In genomic region chr4:10456270-10457254, GRCh38 we compare ENCODE assay signal across 1 cellular context.
TF ChIP-seq lines count a peak whose summit lies in the region.

No MANE protein-coding gene starts in this region.

TF ChIP-seq in K562, 482 proteins besides CTCF, POLR2A, EP300 and RAD21 (continued from another document and continues in another):
- TF ChIP-seq ZNF263 (CRISPR knock-in tag; IDR thresholded peaks at IDR 0.05; ENCODE audit: borderline replicate concordance) (no peak), KDM2B (CRISPR knock-in tag; IDR thresholded peaks at IDR 0.05) (no peak), MLX (CRISPR knock-in tag; conservative IDR thresholded peaks at IDR 0.05) (no peak), PTTG1 (tag; IDR thresholded peaks at IDR 0.05; ENCODE audit: low read depth) (no peak), ELF1 (tag; IDR thresholded peaks at IDR 0.05) (peak; percentile 51; the same call in 1 of the 2 replicates), BRD9 (IDR thresholded peaks at IDR 0.05; ENCODE audit: low read depth, partially characterized antibody) (no peak), ZZZ3 (IDR thresholded peaks at IDR 0.05) (0 out of 2 replicates have a peak, but pooled peaks have one; percentile 52), NCOA6 (IDR thresholded peaks at IDR 0.05) (no peak), WHSC1 (IDR thresholded peaks at IDR 0.05; ENCODE audit: low read length) (no peak), CBX3 (IDR thresholded peaks at IDR 0.05; ENCODE audit: borderline replicate concordance in 1 of 2, low read length in 2 of 2) (no peak; a peak in 1 of 3 replicates), ZNF253 (CRISPR knock-in tag; conservative IDR thresholded peaks at IDR 0.05) (no peak), ZNF24 (IDR thresholded peaks at IDR 0.05) (no peak), ZNF133 (CRISPR knock-in tag; IDR thresholded peaks at IDR 0.05) (no peak), CAMTA2 (CRISPR knock-in tag; conservative IDR thresholded peaks at IDR 0.05) (no peak), ZBTB26 (CRISPR knock-in tag; IDR thresholded peaks at IDR 0.05) (no peak), NCOR1 (IDR thresholded peaks at IDR 0.05) (no peak), ZNF444 (CRISPR knock-in tag; IDR thresholded peaks at IDR 0.05) (no peak), SMC3 (conservative IDR thresholded peaks at IDR 0.05; ENCODE audit: insufficient read depth, low read depth, low read length) (no peak), CTCFL (IDR thresholded peaks at IDR 0.05; ENCODE audit: borderline replicate concordance, insufficient read depth, low read depth, low read length, poor library complexity, severe bottlenecking) (no peak), CHCHD3 (CRISPR knock-in tag; IDR thresholded peaks at IDR 0.05) (no peak), MYNN (IDR thresholded peaks at IDR 0.05) (no peak), MYNN (CRISPR knock-in tag; IDR thresholded peaks at IDR 0.05) (no peak), KLF6 (CRISPR knock-in tag; IDR thresholded peaks at IDR 0.05; ENCODE audit: borderline replicate concordance) (no peak), KAT2B (IDR thresholded peaks at IDR 0.05; ENCODE audit: low read depth, low read length) (no peak), MYC (IDR thresholded peaks at IDR 0.05; ENCODE audit: low read depth, low read length) (no peak), MYC (CRISPR knock-in tag; IDR thresholded peaks at IDR 0.05; ENCODE audit: borderline replicate concordance, low read depth) (no peak), ETV6 (IDR thresholded peaks at IDR 0.05; ENCODE audit: borderline replicate concordance in 1 of 2, low read depth in 2 of 2, low read length in 1 of 2) (no peak), ETV6 (CRISPR knock-in tag; IDR thresholded peaks at IDR 0.05; ENCODE audit: borderline replicate concordance) (no peak), POU5F1 (IDR thresholded peaks at IDR 0.05; ENCODE audit: borderline replicate concordance, low read depth, low read length, partially characterized antibody) (no peak), CHD1 (IDR thresholded peaks at IDR 0.05; ENCODE audit: low read length) (no peak), NUFIP1 (IDR thresholded peaks at IDR 0.05; ENCODE audit: partially characterized antibody) (no peak), ATF6 (CRISPR knock-in tag; IDR thresholded peaks at IDR 0.05) (no peak), ERF (CRISPR knock-in tag; IDR thresholded peaks at IDR 0.05) (no peak), PHB (CRISPR knock-in tag; IDR thresholded peaks at IDR 0.05) (no peak), KAT7 (CRISPR knock-in tag; IDR thresholded peaks at IDR 0.05; ENCODE audit: borderline replicate concordance) (no peak; the same call in 1 of the 2 replicates), YBX1 (IDR thresholded peaks at IDR 0.05) (no peak), RFX7 (CRISPR knock-in tag; IDR thresholded peaks at IDR 0.05) (no peak), ZNF239 (CRISPR knock-in tag; IDR thresholded peaks at IDR 0.05) (no peak), ZNF76 (CRISPR knock-in tag; IDR thresholded peaks at IDR 0.05; ENCODE audit: borderline replicate concordance) (no peak), CBFB (CRISPR knock-in tag; IDR thresholded peaks at IDR 0.05) (no peak), MIER1 (IDR thresholded peaks at IDR 0.05; ENCODE audit: low read depth) (no peak), ZBTB8A (IDR thresholded peaks at IDR 0.05; ENCODE audit: partially characterized antibody) (no peak), ZNF699 (CRISPR knock-in tag; IDR thresholded peaks at IDR 0.05; ENCODE audit: insufficient replicate concordance) (no peak), CSDE1 (IDR thresholded peaks at IDR 0.05) (no peak), NR0B1 (IDR thresholded peaks at IDR 0.05; ENCODE audit: partially characterized antibody) (no peak), PML (IDR thresholded peaks at IDR 0.05; ENCODE audit: low read length) (no peak), HINFP (tag; conservative IDR thresholded peaks at IDR 0.05; ENCODE audit: low read depth) (no peak), HNRNPL (IDR thresholded peaks at IDR 0.05; ENCODE audit: low read depth, low read length) (no peak), POLR3A (IDR thresholded peaks at IDR 0.05; ENCODE audit: borderline replicate concordance, extremely low read depth, insufficient read depth, insufficient read length) (no peak), RFX1 (IDR thresholded peaks at IDR 0.05) (no peak), SAFB2 (IDR thresholded peaks at IDR 0.05; ENCODE audit: borderline replicate concordance, low read depth, low read length, severe bottlenecking) (no peak), TEAD1 (CRISPR knock-in tag; IDR thresholded peaks at IDR 0.05) (no peak), PTRF (tag; IDR thresholded peaks at IDR 0.05) (no peak), ZNF740 (CRISPR knock-in tag; IDR thresholded peaks at IDR 0.05) (no peak), ZNF740 (tag; IDR thresholded peaks at IDR 0.05) (no peak), FOXJ3 (CRISPR knock-in tag; IDR thresholded peaks at IDR 0.05) (no peak)
- TF ChIP-seq, protein P1, sequence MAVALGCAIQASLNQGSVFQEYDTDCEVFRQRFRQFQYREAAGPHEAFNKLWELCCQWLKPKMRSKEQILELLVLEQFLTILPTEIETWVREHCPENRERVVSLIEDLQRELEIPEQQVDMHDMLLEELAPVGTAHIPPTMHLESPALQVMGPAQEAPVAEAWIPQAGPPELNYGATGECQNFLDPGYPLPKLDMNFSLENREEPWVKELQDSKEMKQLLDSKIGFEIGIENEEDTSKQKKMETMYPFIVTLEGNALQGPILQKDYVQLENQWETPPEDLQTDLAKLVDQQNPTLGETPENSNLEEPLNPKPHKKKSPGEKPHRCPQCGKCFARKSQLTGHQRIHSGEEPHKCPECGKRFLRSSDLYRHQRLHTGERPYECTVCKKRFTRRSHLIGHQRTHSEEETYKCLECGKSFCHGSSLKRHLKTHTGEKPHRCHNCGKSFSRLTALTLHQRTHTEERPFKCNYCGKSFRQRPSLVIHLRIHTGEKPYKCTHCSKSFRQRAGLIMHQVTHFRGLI (CRISPR knock-in tag; IDR thresholded peaks at IDR 0.05) = no peak
- TF ChIP-seq, protein P2, sequence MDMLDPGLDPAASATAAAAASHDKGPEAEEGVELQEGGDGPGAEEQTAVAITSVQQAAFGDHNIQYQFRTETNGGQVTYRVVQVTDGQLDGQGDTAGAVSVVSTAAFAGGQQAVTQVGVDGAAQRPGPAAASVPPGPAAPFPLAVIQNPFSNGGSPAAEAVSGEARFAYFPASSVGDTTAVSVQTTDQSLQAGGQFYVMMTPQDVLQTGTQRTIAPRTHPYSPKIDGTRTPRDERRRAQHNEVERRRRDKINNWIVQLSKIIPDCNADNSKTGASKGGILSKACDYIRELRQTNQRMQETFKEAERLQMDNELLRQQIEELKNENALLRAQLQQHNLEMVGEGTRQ (CRISPR knock-in tag; IDR thresholded peaks at IDR 0.05) = no peak
- TF ChIP-seq, protein P3, sequence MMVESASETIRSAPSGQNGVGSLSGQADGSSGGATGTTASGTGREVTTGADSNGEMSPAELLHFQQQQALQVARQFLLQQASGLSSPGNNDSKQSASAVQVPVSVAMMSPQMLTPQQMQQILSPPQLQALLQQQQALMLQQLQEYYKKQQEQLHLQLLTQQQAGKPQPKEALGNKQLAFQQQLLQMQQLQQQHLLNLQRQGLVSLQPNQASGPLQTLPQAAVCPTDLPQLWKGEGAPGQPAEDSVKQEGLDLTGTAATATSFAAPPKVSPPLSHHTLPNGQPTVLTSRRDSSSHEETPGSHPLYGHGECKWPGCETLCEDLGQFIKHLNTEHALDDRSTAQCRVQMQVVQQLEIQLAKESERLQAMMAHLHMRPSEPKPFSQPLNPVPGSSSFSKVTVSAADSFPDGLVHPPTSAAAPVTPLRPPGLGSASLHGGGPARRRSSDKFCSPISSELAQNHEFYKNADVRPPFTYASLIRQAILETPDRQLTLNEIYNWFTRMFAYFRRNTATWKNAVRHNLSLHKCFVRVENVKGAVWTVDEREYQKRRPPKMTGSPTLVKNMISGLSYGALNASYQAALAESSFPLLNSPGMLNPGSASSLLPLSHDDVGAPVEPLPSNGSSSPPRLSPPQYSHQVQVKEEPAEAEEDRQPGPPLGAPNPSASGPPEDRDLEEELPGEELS (CRISPR knock-in tag; IDR thresholded peaks at IDR 0.05; ENCODE audit: borderline replicate concordance) = no peak
- TF ChIP-seq, protein P4, sequence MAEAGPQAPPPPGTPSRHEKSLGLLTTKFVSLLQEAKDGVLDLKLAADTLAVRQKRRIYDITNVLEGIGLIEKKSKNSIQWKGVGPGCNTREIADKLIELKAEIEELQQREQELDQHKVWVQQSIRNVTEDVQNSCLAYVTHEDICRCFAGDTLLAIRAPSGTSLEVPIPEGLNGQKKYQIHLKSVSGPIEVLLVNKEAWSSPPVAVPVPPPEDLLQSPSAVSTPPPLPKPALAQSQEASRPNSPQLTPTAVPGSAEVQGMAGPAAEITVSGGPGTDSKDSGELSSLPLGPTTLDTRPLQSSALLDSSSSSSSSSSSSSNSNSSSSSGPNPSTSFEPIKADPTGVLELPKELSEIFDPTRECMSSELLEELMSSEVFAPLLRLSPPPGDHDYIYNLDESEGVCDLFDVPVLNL (CRISPR knock-in tag; IDR thresholded peaks at IDR 0.05; ENCODE audit: low read depth) = no peak
- TF ChIP-seq, protein P5, sequence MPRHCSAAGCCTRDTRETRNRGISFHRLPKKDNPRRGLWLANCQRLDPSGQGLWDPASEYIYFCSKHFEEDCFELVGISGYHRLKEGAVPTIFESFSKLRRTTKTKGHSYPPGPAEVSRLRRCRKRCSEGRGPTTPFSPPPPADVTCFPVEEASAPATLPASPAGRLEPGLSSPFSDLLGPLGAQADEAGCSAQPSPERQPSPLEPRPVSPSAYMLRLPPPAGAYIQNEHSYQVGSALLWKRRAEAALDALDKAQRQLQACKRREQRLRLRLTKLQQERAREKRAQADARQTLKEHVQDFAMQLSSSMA (CRISPR knock-in tag; IDR thresholded peaks at IDR 0.05) = no peak
